1 cellular context compared by ENCODE assay signal in genomic region chr22:22933807-22934542, GRCh38.
TF ChIP-seq lines count a peak whose summit lies in the region.

No MANE protein-coding gene starts in this region.

TF ChIP-seq in K562, 482 proteins besides CTCF, POLR2A, EP300 and RAD21:
- TF ChIP-seq ZFP36 (IDR thresholded peaks at IDR 0.05; ENCODE audit: low read depth, low read length, partially characterized antibody) (peak; percentile 13), SREBF1 (IDR thresholded peaks at IDR 0.05; ENCODE audit: borderline replicate concordance, low read depth, low read length) (peak; percentile 43; the same call in 1 of the 2 replicates), RCOR1 (IDR thresholded peaks at IDR 0.05; ENCODE audit: borderline replicate concordance in 1 of 2, low read depth in 2 of 2, low read length in 2 of 2) (peak in 1 of 2 experiments; percentile 60; a peak in 1 of 4 replicates), ZKSCAN1 (IDR thresholded peaks at IDR 0.05; ENCODE audit: low read depth, low read length) (0 out of 2 replicates have a peak, but pooled peaks have one; percentile 8), ZBTB7A (IDR thresholded peaks at IDR 0.05; ENCODE audit: borderline replicate concordance, control insufficient read depth, low read depth, low read length) (no peak)
